Comparison of ENCODE assay signal across 8 cellular contexts in genomic region chr3:97764186-97765055, GRCh38.
A peak's percentile ranks its signal among the peaks of the same experiment; 100 is the strongest.
DNase-seq lines count a peak whose midpoint lies in the region; ATAC-seq and TF ChIP-seq lines count a peak whose summit lies in the region.

ARL6 (plus strand) TSS chr3:97764758; CDS start chr3:97768108, 3,350 bp downstream.

- peak within 1 kb of the TSS; percentile 98 for H3K4me3 Mint-ChIP-seq in central memory CD8-positive, alpha-beta T cell

- H3K4me3 ChIP-seq in AG10803 (ENCODE audit: low read length) = peak within 1 kb of the TSS; percentile 87

- no peaks in the 10 kb centered on the region for H3K27me3 Mint-ChIP-seq in central memory CD8-positive, alpha-beta T cell

- peak; percentile 81 for DNase-seq in AG10803 (ENCODE audit: low read depth)
- DNase-seq in NCI-H2227 treated with DMSO at 0.1 percent for 48 hours (lab: John Stamatoyannopoulos, UW) = peak; percentile 85
- peak; percentile 45 for DNase-seq in activated CD4-positive, CD25-positive, alpha-beta regulatory T cell treated with anti-CD3 and anti-CD28 coated beads, Interleukin-2, amount 50 U/mL, for 16 hours (ENCODE audit: low read depth, low spot score)
- peak; percentile 48 to 53 for DNase-seq in central memory CD8-positive, alpha-beta T cell (ENCODE audit: low spot score in 2 of 2)
- peak; percentile 91 for DNase-seq in islet precursor cell
- peak; percentile 64 for DNase-seq in stimulated activated CD4-positive, alpha-beta T cell treated with anti-CD3 and anti-CD28 coated beads, Interleukin-12 subunit alpha, Interleukin-12 subunit beta, amount 100 ng/mL, for 4 hours

- peaks cover 6% of the 10 kb centered on the region for H3K36me3 Mint-ChIP-seq in central memory CD8-positive, alpha-beta T cell (ENCODE audit: insufficient read depth)

- ATAC-seq in GM19023 (IDR thresholded peaks at IDR 0.05; ENCODE audit: unreplicated experiment) = peak; percentile 97
- peak; percentile 97 for ATAC-seq in HG03196 (IDR thresholded peaks at IDR 0.05; ENCODE audit: unreplicated experiment)
- ATAC-seq in central memory CD8-positive, alpha-beta T cell (replicated peaks; ENCODE audit: extremely low read depth, poor library complexity, severe bottlenecking) = peak; percentile 86

- no peaks in the 10 kb centered on the region for H3K9me3 Mint-ChIP-seq in central memory CD8-positive, alpha-beta T cell

- peaks cover 23% of the 10 kb centered on the region for H3K4me1 Mint-ChIP-seq in central memory CD8-positive, alpha-beta T cell

- H3K27ac Mint-ChIP-seq in central memory CD8-positive, alpha-beta T cell (ENCODE audit: low read depth) = peak within 1 kb of the TSS; percentile 94

- TF ChIP-seq CTCF in AG10803 (conservative IDR thresholded peaks at IDR 0.05; ENCODE audit: low read length) = peak; percentile 38

Comparison
In these comparisons a context has a peak if more than half of its experiments do, and no peak if none do; other contexts are left out.
1. Peak in every context shown above with its lines: DNase-seq, ATAC-seq and H3K4me3 ChIP-seq.